7 cellular contexts compared by ENCODE assay signal in the genomic region with DNA sequence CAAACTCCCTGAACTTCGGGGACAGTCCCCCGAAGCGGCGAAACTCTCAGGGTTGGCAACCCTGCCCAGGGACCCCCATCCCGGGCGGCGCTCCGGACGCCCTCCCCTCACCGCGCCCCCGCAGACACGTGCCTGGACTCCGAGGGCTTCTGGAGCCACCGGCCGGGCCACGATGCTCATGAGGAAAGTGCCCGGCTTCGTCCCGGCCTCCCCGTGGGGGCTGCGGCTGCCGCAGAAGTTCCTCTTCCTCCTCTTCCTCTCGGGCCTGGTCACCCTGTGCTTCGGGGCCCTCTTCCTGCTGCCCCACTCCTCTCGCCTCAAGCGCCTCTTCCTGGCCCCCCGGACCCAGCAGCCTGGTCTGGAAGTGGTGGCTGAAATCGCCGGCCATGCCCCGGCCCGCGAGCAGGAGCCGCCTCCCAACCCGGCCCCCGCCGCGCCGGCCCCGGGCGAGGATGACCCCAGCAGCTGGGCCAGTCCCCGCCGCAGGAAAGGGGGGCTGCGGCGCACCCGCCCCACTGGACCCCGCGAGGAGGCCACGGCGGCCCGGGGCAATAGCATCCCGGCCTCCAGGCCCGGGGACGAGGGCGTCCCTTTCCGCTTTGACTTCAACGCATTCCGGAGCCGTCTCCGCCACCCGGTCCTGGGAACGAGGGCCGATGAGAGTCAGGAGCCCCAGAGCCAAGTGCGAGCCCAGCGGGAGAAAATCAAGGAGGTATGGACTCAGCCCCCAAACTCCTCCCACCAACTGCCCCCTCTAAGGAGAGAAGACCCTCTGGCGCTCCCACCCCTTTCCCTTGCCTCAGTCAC. TPM values are rescaled to one million over a fixed set of nuclear protein-coding genes. Genes with fewer than 3 reads are reported as not detected.
DNase-seq lines count a peak whose midpoint lies in the region; ATAC-seq and TF ChIP-seq lines count a peak whose summit lies in the region.

No MANE protein-coding gene starts in this region.

- intact Hi-C loops in heart left ventricle (cut with DNase I) (loop anchor here in 9 of 10 donors (1.0 to 10.0 kb wide), 13 partner anchors 39 to 193 kb away; a partner anchor contains a TSS), sciatic nerve (cut with DNase I) (no loop called here)

- peak overlapping the region; percentile 76 for H3K4me3 Mint-ChIP-seq in activated CD8-positive, alpha-beta memory T cell treated with anti-CD3 and anti-CD28 coated beads, Interleukin-2, amount 10 ng/mL, durations not matched to agents 7 days and 5 days

- H3K36me3 ChIP-seq in HUES48 (ENCODE audit: control insufficient read depth, insufficient read depth, low read length) (no peaks in the 10 kb centered on the region), heart left ventricle (no peaks in the 10 kb centered on the region)

- TF ChIP-seq POLR2A in heart left ventricle (IDR thresholded peaks at IDR 0.05) = no peak

- no peak for ATAC-seq in activated CD8-positive, alpha-beta memory T cell treated with anti-CD3 and anti-CD28 coated beads, Interleukin-2, amount 10 ng/mL, durations not matched to agents 7 days and 5 days
- ATAC-seq in heart left ventricle (peak in 2 of 4 donors; percentile 0 to 1), sciatic nerve (no peak), HG03175 (IDR thresholded peaks at IDR 0.05; ENCODE audit: unreplicated experiment) (no peak), GM21390 (IDR thresholded peaks at IDR 0.05; ENCODE audit: unreplicated experiment) (no peak)

- DNase-seq in activated CD8-positive, alpha-beta memory T cell treated with anti-CD3 and anti-CD28 coated beads, Interleukin-2, amount 10 ng/mL, durations not matched to agents 7 days and 5 days = no peak
- DNase-seq in heart left ventricle (peak in 4 of 5 donors; percentile 32 to 75 (median 50)), sciatic nerve (ENCODE audit: low spot score) (peak; percentile 71), NCI-H2107 treated with DMSO at 0.1 percent for 48 hours (lab: John Stamatoyannopoulos, UW; ENCODE audit: unreplicated experiment) (no peak)

- H3K27ac ChIP-seq in HUES48 (ENCODE audit: low read depth, low read length) (no peak overlapping the region), heart left ventricle (peak overlapping the region in 11 of 12 donors; percentile 56 to 87 (median 72))

- CTCF ChIA-PET in activated CD8-positive, alpha-beta memory T cell treated with anti-CD3 and anti-CD28 coated beads, Interleukin-2, amount 10 ng/mL, durations not matched to agents 7 days and 5 days (lab: Charles Lee) = interaction anchor here (0.6 to 4.9 kb wide), 11 partner anchors 9 to 192 kb away, joined by 3 to 31 read pairs (median 4); no protein-coding TSS in a partner anchor

- H3K27me3 ChIP-seq in HUES48 (ENCODE audit: control insufficient read depth, insufficient read depth, low read length) (peaks cover 16% of the 10 kb centered on the region), heart left ventricle (no peaks in the 10 kb centered on the region)

- H3K27me3 Mint-ChIP-seq in activated CD8-positive, alpha-beta memory T cell treated with anti-CD3 and anti-CD28 coated beads, Interleukin-2, amount 10 ng/mL, durations not matched to agents 7 days and 5 days = peaks cover 62% of the 10 kb centered on the region

- no peaks in the 10 kb centered on the region for H3K9me3 ChIP-seq in HUES48 (ENCODE audit: control insufficient read depth, insufficient read depth, low read length)
- H3K9me3 ChIP-seq in heart left ventricle = no peaks in the 10 kb centered on the region

- peaks cover 9% of the 10 kb centered on the region for H3K36me3 Mint-ChIP-seq in activated CD8-positive, alpha-beta memory T cell treated with anti-CD3 and anti-CD28 coated beads, Interleukin-2, amount 10 ng/mL, durations not matched to agents 7 days and 5 days

- peak in 1 of 12 donors; percentile 6 for TF ChIP-seq CTCF in heart left ventricle (IDR thresholded peaks at IDR 0.05)

- H3K4me3 ChIP-seq in HUES48 (ENCODE audit: low read depth, low read length) = peak overlapping the region; percentile 73
- H3K4me3 ChIP-seq in heart left ventricle = peak overlapping the region; percentile 53 to 98 (median 88)

- H3K9me3 Mint-ChIP-seq in activated CD8-positive, alpha-beta memory T cell treated with anti-CD3 and anti-CD28 coated beads, Interleukin-2, amount 10 ng/mL, durations not matched to agents 7 days and 5 days (ENCODE audit: low read depth) = no peaks in the 10 kb centered on the region

- H3K9ac ChIP-seq in HUES48 (ENCODE audit: low read depth, low read length) = 0 out of 2 replicates have a peak overlapping the region, but pooled peaks have one; percentile 25

- peak overlapping the region; percentile 75 for H3K27ac Mint-ChIP-seq in activated CD8-positive, alpha-beta memory T cell treated with anti-CD3 and anti-CD28 coated beads, Interleukin-2, amount 10 ng/mL, durations not matched to agents 7 days and 5 days

- 2 to 4% (median 2%) methylated on average over 15 to 66 of the region's 66 CpGs for WGBS in heart left ventricle, 4 donors

- H3K4me1 ChIP-seq in HUES48 (ENCODE audit: control insufficient read depth, insufficient read depth, low read length) (peaks cover 22% of the 10 kb centered on the region), heart left ventricle (peaks cover 0 to 66% (median 48%) of the 10 kb centered on the region in 12 donors)

- H3K4me1 Mint-ChIP-seq in activated CD8-positive, alpha-beta memory T cell treated with anti-CD3 and anti-CD28 coated beads, Interleukin-2, amount 10 ng/mL, durations not matched to agents 7 days and 5 days = peaks cover 67% of the 10 kb centered on the region

RNA-seq across cellular contexts. Expression of a gene that starts 1.2 kb away (rescaled TPM):
- 10 to 100 TPM; 15.5 to 20.0 TPM for total RNA-seq in activated CD8-positive, alpha-beta memory T cell treated with anti-CD3 and anti-CD28 coated beads, Interleukin-2, amount 10 ng/mL, durations not matched to agents 7 days and 5 days
- total RNA-seq in heart left ventricle = 10 to 100 TPM; 10.5 to 25.7 (median 14.8) TPM
- polyA plus RNA-seq in heart left ventricle = 10 to 100 TPM in 1 of 2 donors, 1 to 10 TPM in 1; 7.7 to 10.9 TPM
- total RNA-seq in sciatic nerve = 29.4 TPM

Comparison
In these comparisons a context has a peak if more than half of its experiments do, and no peak if none do; other contexts are left out.
1. DNase-seq: peak in heart left ventricle (4 of 5) and sciatic nerve (single experiment); none in activated CD8-positive, alpha-beta memory T cell treated with anti-CD3 and anti-CD28 coated beads, Interleukin-2, amount 10 ng/mL, durations not matched to agents 7 days and 5 days (single experiment) and NCI-H2107 treated with DMSO at 0.1 percent for 48 hours (single experiment).